Comparison of ENCODE assay signal across 25 cellular contexts in genomic region chr22:36586852-36587251, GRCh38.
"Had no signal": no experiment of that assay in that cellular context is flagged by ENCODE, and none has a peak within 500 bp of the region (broad histone marks: within the 10 kb centered on the region; RNA-seq: fewer than 3 reads in every experiment).

No MANE protein-coding gene starts in this region.

- H3K4me3 ChIP-seq: hepatocyte, psoas muscle, right atrium auricular region, transverse colon had no signal

- H3K9ac ChIP-seq: parathyroid adenoma had no signal

- H3K79me2 ChIP-seq: hepatocyte, parathyroid adenoma had no signal

- ATAC-seq: activated CD4-positive, CD25-positive, alpha-beta regulatory T cell treated with anti-CD3 and anti-CD28 coated beads, Interleukin-2, amount 50 U/mL, for 24 hours; activated T-cell treated with anti-CD3 and anti-CD28 coated beads, Interleukin-2, amount 50 U/mL, for 4 hours; activated T-helper 17 cell treated with anti-CD3 and anti-CD28 coated beads, Interleukin-2, amount 50 U/mL, for 72 hours; esophagus mucosa; left ventricle myocardium superior; psoas muscle; T-helper 17 cell had no signal

- H3K27ac ChIP-seq: hepatocyte, parathyroid adenoma, psoas muscle, right atrium auricular region, transverse colon, WERI-Rb-1 had no signal

- H3K9me3 ChIP-seq: psoas muscle, right atrium auricular region, transverse colon had no signal

- H3K4me1 ChIP-seq: parathyroid adenoma, psoas muscle, right atrium auricular region, transverse colon had no signal

- H3K36me3 ChIP-seq: right atrium auricular region, transverse colon, WERI-Rb-1 had no signal

- H3K27ac Mint-ChIP-seq: activated CD4-positive, alpha-beta memory T cell treated with anti-CD3 and anti-CD28 coated beads, Interleukin-2, amount 10 ng/mL, durations not matched to agents 7 days and 5 days; activated T-helper 17 cell treated with anti-CD3 and anti-CD28 coated beads, Interleukin-2, amount 50 U/mL, for 72 hours; endodermal cell; naive B cell; T-helper 17 cell had no signal

- H3K4me3 Mint-ChIP-seq: activated CD4-positive, alpha-beta memory T cell treated with anti-CD3 and anti-CD28 coated beads, Interleukin-2, amount 10 ng/mL, durations not matched to agents 7 days and 5 days; activated T-cell treated with anti-CD3 and anti-CD28 coated beads, Interleukin-2, amount 50 U/mL, for 4 hours; activated T-helper 17 cell treated with anti-CD3 and anti-CD28 coated beads, Interleukin-2, amount 50 U/mL, for 72 hours; endodermal cell; naive B cell; T-helper 17 cell had no signal

- H3K4me1 Mint-ChIP-seq: activated CD4-positive, alpha-beta memory T cell treated with anti-CD3 and anti-CD28 coated beads, Interleukin-2, amount 10 ng/mL, durations not matched to agents 7 days and 5 days; activated T-helper 17 cell treated with anti-CD3 and anti-CD28 coated beads, Interleukin-2, amount 50 U/mL, for 72 hours; T-helper 17 cell had no signal

- FAIRE-seq: frontal cortex had no signal

- H3K9me3 Mint-ChIP-seq: activated T-helper 17 cell treated with anti-CD3 and anti-CD28 coated beads, Interleukin-2, amount 50 U/mL, for 72 hours had no signal

- DNase-seq: activated CD4-positive, alpha-beta memory T cell treated with anti-CD3 and anti-CD28 coated beads, Interleukin-2, amount 10 ng/mL, durations not matched to agents 7 days and 5 days; activated CD4-positive, alpha-beta T cell treated with anti-CD3 and anti-CD28 coated beads for 48 hours; activated gamma-delta T cell treated with Interleukin-2 at 50 U/mL for 16 hours; activated naive CD4-positive, alpha-beta T cell treated with anti-CD3 and anti-CD28 coated beads, Interleukin-2, amount 50 U/mL, for 16 hours; activated T-cell treated with anti-CD3 and anti-CD28 coated beads, Interleukin-2, amount 50 U/mL, for 4 hours; cortex of kidney; islet precursor cell; left ventricle myocardium superior; naive B cell; psoas muscle; stimulated activated CD4-positive, alpha-beta T cell treated with anti-CD3 and anti-CD28 coated beads, Interleukin-15, amount 100 ng/mL, for 24 hours; stimulated activated CD4-positive, alpha-beta T cell treated with anti-CD3 and anti-CD28 coated beads, Interleukin-2, amount 100 ng/mL, for 24 hours; stimulated activated naive CD4-positive, alpha-beta T cell; T-helper 17 cell; T1000; transverse colon had no signal

- H3K27me3 ChIP-seq: right atrium auricular region had no signal

- H2AFZ ChIP-seq: hepatocyte, parathyroid adenoma had no signal

- H3K4me2 ChIP-seq: hepatocyte had no signal
